In the genomic region with DNA sequence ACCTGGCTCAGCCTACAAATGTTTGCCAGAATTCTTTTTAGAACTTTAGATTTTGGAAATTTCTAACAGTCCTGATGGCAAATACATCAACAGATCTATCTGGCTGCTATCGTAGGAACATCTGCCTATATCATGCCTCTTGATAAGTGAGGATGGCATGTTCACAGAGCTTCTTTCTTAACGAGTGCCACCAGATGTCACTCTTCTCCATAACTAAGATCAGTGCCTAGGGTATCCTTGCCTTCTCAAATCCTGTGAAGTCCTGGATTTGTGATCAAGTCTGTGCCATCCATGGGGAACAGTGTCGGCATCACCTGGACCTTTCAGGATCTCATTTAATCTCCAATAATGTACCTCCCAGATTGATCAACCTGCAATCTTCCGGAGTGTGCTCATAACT, we compare ENCODE assay signal across 8 cellular contexts. TPM values are rescaled to one million over a fixed set of nuclear protein-coding genes. Genes with fewer than 3 reads are reported as not detected.
DNase-seq lines count a peak whose midpoint lies in the region; ATAC-seq and TF ChIP-seq lines count a peak whose summit lies in the region.

No MANE protein-coding gene starts in this region.

- no peaks in the 10 kb centered on the region for H3K27me3 ChIP-seq in H7 (ENCODE audit: control insufficient read depth, insufficient read depth, low read length)
- no peaks in the 10 kb centered on the region for H3K27me3 ChIP-seq in upper lobe of right lung

- H3K4me3 ChIP-seq in AG10803 (ENCODE audit: low read length) = no peak overlapping the region
- H3K4me3 ChIP-seq in H7 (ENCODE audit: insufficient read depth, low read depth, low read length) = no peak overlapping the region
- H3K4me3 ChIP-seq in upper lobe of right lung = no peak overlapping the region

- H3K36me3 ChIP-seq in H7 (replicated peaks; ENCODE audit: control insufficient read depth, insufficient read depth, low read length) = no peaks in the 10 kb centered on the region
- H3K36me3 ChIP-seq in upper lobe of right lung = no peaks in the 10 kb centered on the region

- DNase-seq in AG10803 (ENCODE audit: low read depth) (peak; percentile 55), H7 (peak; percentile 23), RKO (ENCODE audit: low spot score) (peak; percentile 73), glomerular endothelial cell (ENCODE audit: extremely low read depth, low read depth, low spot score) (peak; percentile 7), upper lobe of right lung (no peak), NCI-H2171 (lab: John Stamatoyannopoulos, UW) (no peak)

- intact Hi-C loops in upper lobe of right lung (cut with DNase I) = no loop called here

- no peak overlapping the region for H3K27ac ChIP-seq in upper lobe of right lung

- TF ChIP-seq CTCF in AG10803 (conservative IDR thresholded peaks at IDR 0.05; ENCODE audit: low read length) = peak; percentile 54
- TF ChIP-seq CTCF in upper lobe of right lung (IDR thresholded peaks at IDR 0.05) = peak; percentile 35

- ATAC-seq in upper lobe of right lung (peak; percentile 63), GM21528 (IDR thresholded peaks at IDR 0.05; ENCODE audit: low FRiP score, unreplicated experiment) (no peak), HG02870 (IDR thresholded peaks at IDR 0.05; ENCODE audit: unreplicated experiment) (no peak)

- H3K9me3 ChIP-seq in upper lobe of right lung = no peaks in the 10 kb centered on the region

- no peaks in the 10 kb centered on the region for H3K4me1 ChIP-seq in upper lobe of right lung

RNA-seq across cellular contexts. Expression of a gene that starts 36.5 kb away (rescaled TPM):
- total RNA-seq in H7 (2014; rRNA removed; shearing (Covaris generic)) = not detected in 2 replicates
- total RNA-seq in glomerular endothelial cell (not detected in 2 replicates), upper lobe of right lung (0.93 TPM)

RNA-seq across cellular contexts. Expression of a gene that starts 58.1 kb away (rescaled TPM):
- not detected in 2 replicates for total RNA-seq in H7 (2014; rRNA removed; shearing (Covaris generic))
- total RNA-seq in glomerular endothelial cell (not detected in 2 replicates), upper lobe of right lung (1.4 TPM)

Comparison
In these comparisons a context has a peak if more than half of its experiments do, and no peak if none do; other contexts are left out.
1. DNase-seq: peak in AG10803 (single experiment), H7 (single experiment), RKO (single experiment) and glomerular endothelial cell (single experiment); none in upper lobe of right lung (single experiment) and NCI-H2171 (single experiment).